Comparison of ENCODE assay signal across 12 cellular contexts in genomic region chr13:48319458-48320395, GRCh38. TPM values are rescaled to one million over a fixed set of nuclear protein-coding genes. Genes with fewer than 3 reads are reported as not detected.
DNase-seq lines count a peak whose midpoint lies in the region; ATAC-seq and TF ChIP-seq lines count a peak whose summit lies in the region.
"Had no signal": no experiment of that assay in that cellular context is flagged by ENCODE, and none has a peak within 500 bp of the region (broad histone marks: within the 10 kb centered on the region; RNA-seq: fewer than 3 reads in every experiment).

No MANE protein-coding gene starts in this region.

- H3K4me3 Mint-ChIP-seq in central memory CD8-positive, alpha-beta T cell: peak overlapping the region; percentile 79
- peak overlapping the region; percentile 88 for H3K4me3 Mint-ChIP-seq in natural killer cell

- peaks cover 20% of the 10 kb centered on the region for H3K36me3 Mint-ChIP-seq in central memory CD8-positive, alpha-beta T cell (ENCODE audit: insufficient read depth)
- H3K36me3 Mint-ChIP-seq in natural killer cell: peaks cover 20% of the 10 kb centered on the region

- no peaks in the 10 kb centered on the region for H3K9me3 Mint-ChIP-seq in central memory CD8-positive, alpha-beta T cell
- H3K9me3 Mint-ChIP-seq in natural killer cell: peaks cover 0 to 2% of the 10 kb centered on the region in 2 donors

- peaks cover 36% of the 10 kb centered on the region for H3K4me1 Mint-ChIP-seq in central memory CD8-positive, alpha-beta T cell
- peaks cover 42 to 57% of the 10 kb centered on the region in 2 donors for H3K4me1 Mint-ChIP-seq in natural killer cell

- DNase-seq in stimulated activated CD4-positive, alpha-beta T cell treated with anti-CD3 and anti-CD28 coated beads, Interleukin-15, amount 100 ng/mL, for 24 hours: peak; percentile 23
- DNase-seq in stimulated activated CD4-positive, alpha-beta T cell treated with anti-CD3 and anti-CD28 coated beads, Interleukin-4, amount 100 ng/mL, for 4 hours: no peak
- DNase-seq in central memory CD8-positive, alpha-beta T cell (ENCODE audit: low spot score in 2 of 2): no peak
- no peak for DNase-seq in natural killer cell
- DNase-seq in NCI-H1417 (lab: John Stamatoyannopoulos, UW): no peak
- no peak for DNase-seq in GOT3 (lab: John Stamatoyannopoulos, UW)
- DNase-seq in GM13977 (ENCODE audit: low spot score): no peak
- no peak for DNase-seq in activated CD4-positive, CD25-positive, alpha-beta regulatory T cell treated with anti-CD3 and anti-CD28 coated beads, Interleukin-2, amount 50 U/mL, for 72 hours
- DNase-seq: anterior cingulate cortex, C1 segment of cervical spinal cord, NCI-H1105, T1000 had no signal

- H3K27me3 Mint-ChIP-seq in central memory CD8-positive, alpha-beta T cell: no peaks in the 10 kb centered on the region
- no peaks in the 10 kb centered on the region for H3K27me3 Mint-ChIP-seq in natural killer cell (ENCODE audit: low read depth in 2 of 2)

- H3K27ac Mint-ChIP-seq in central memory CD8-positive, alpha-beta T cell (ENCODE audit: low read depth): peak overlapping the region; percentile 79
- H3K27ac Mint-ChIP-seq in natural killer cell: peak overlapping the region; percentile 74 to 79

- in situ Hi-C loops in GM13977 (cut with MboI; ENCODE audit: low pct_unique_long_range_greater_than_20kb, low sequenced_read_pairs, unreplicated experiment): no loop called here

- peak; percentile 54 for ATAC-seq in central memory CD8-positive, alpha-beta T cell (replicated peaks; ENCODE audit: extremely low read depth, poor library complexity, severe bottlenecking)
- ATAC-seq in natural killer cell: peak; percentile 26 to 47 (median 44)

- intact Hi-C loops in natural killer cell (cut with micrococcal nuclease): no loop called here

- no peak for TF ChIP-seq CTCF in natural killer cell (IDR thresholded peaks at IDR 0.05)
- TF ChIP-seq CTCF in GM13977 (IDR thresholded peaks at IDR 0.05; ENCODE audit: extremely low read depth, insufficient read depth, missing control alignments): no peak

RNA-seq across cellular contexts. Expression of gene RB1, which starts 16.2 kb away (rescaled TPM):
- 10 to 100 TPM; 25.5 to 28.3 (median 26.9) TPM for total RNA-seq in natural killer cell
